ENCODE assay signal across 9 cellular contexts in the genomic region with DNA sequence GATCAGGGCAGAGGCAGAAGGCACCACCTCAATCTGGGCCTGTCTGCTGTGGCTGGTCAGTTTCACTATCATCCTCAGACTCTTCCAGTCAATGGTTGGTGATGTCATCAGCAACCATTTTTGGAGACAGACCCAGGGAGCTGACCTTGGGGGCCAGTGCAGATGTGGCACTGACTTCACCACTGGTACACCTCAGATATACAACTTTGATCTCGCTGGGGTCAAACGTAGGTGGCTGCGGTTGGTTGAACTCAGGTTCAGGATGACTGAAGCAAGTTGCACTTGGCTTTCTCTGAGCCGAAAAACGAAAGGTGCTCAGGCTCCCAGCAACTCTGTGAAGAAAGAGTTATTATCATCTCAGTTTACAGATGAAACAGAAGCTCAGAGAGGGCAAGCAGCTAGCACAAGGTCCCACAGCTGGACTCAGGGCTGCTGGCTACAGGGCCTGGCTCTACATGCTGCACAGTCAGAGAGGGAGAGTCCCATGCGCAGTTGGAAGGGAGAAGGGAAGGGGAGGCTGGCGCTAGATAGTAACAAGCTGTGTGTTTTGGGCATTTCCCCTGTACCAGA. TPM values are rescaled to one million over a fixed set of nuclear protein-coding genes. Genes with fewer than 3 reads are reported as not detected.
DNase-seq lines count a peak whose midpoint lies in the region; ATAC-seq and TF ChIP-seq lines count a peak whose summit lies in the region.
"Had no signal": no experiment of that assay in that cellular context is flagged by ENCODE, and none has a peak within 500 bp of the region (broad histone marks: within the 10 kb centered on the region; RNA-seq: fewer than 3 reads in every experiment).

No MANE protein-coding gene starts in this region.

- H3K79me2 ChIP-seq in HCT116 (ENCODE audit: insufficient read depth, low read length): no peaks in the 10 kb centered on the region
- H3K79me2 ChIP-seq in smooth muscle cell (ENCODE audit: low read depth): no peaks in the 10 kb centered on the region

- H3K9ac ChIP-seq in HCT116 (ENCODE audit: low read length) (no peak overlapping the region), smooth muscle cell (ENCODE audit: low read depth) (no peak overlapping the region)

- POLR2A ChIA-PET in HCT116 (lab: Charles Lee): interaction anchor here (0.9 to 1.1 kb wide), 2 partner anchors 9 to 49 kb away, joined by 3 to 5 read pairs; partner anchors contain the start of gene GDI2

- DNase-seq in HCT116 (ENCODE audit: low read depth, low spot score): no peak
- no peak for DNase-seq in smooth muscle cell (lab: John Stamatoyannopoulos, UW; ENCODE audit: unreplicated experiment)
- no peak for DNase-seq in occipital lobe (lab: John Stamatoyannopoulos, UW)
- DNase-seq in effector CD4-positive, alpha-beta T cell: no peak
- DNase-seq in activated CD4-positive, CD25-positive, alpha-beta regulatory T cell treated with anti-CD3 and anti-CD28 coated beads, Interleukin-2, amount 50 U/mL, for 72 hours: no peak
- DNase-seq: glutamatergic neuron, NCI-H2081 had no signal

- H2AFZ ChIP-seq in HCT116 (ENCODE audit: low read depth, low read length, poor library complexity, severe bottlenecking) (no peak overlapping the region), smooth muscle cell (ENCODE audit: low read depth) (no peak overlapping the region)

- H3K27me3 ChIP-seq in HCT116 (ENCODE audit: insufficient read depth, low read length) (no peaks in the 10 kb centered on the region), smooth muscle cell (ENCODE audit: low read depth) (no peaks in the 10 kb centered on the region)

- peaks cover 7% of the 10 kb centered on the region for H3F3A ChIP-seq in smooth muscle cell (ENCODE audit: low read depth)

- no peaks in the 10 kb centered on the region for H3K9me3 ChIP-seq in HCT116 (ENCODE audit: control insufficient read depth in 1 of 2, insufficient read depth in 1 of 2, low read depth in 1 of 2, low read length in 2 of 2)
- H3K9me3 ChIP-seq in smooth muscle cell (replicated peaks; ENCODE audit: low read depth): no peaks in the 10 kb centered on the region

- intact Hi-C loops in HCT116 (cut with micrococcal nuclease): no loop called here

- H3K27ac ChIP-seq in HCT116 (ENCODE audit: low read depth, low read length): peak overlapping the region; percentile 75
- peak overlapping the region; percentile 85 for H3K27ac ChIP-seq in smooth muscle cell (ENCODE audit: low read depth)

- ATAC-seq in GM19025 (IDR thresholded peaks at IDR 0.05; ENCODE audit: low read depth, unreplicated experiment): peak; percentile 95
- no peak for ATAC-seq in HCT116
- ATAC-seq in HG03520 (IDR thresholded peaks at IDR 0.05; ENCODE audit: unreplicated experiment): peak; percentile 96

- BruUV-seq in HCT116 (replicated peaks; lab: Mats Ljungman, UMichigan): no TSS peak

- over 99% methylated on average over 7 of the region's 7 CpGs for WGBS in smooth muscle cell (ENCODE audit: low lambda C conversion rate)

- no peaks in the 10 kb centered on the region for H3K36me3 ChIP-seq in HCT116 (ENCODE audit: control insufficient read depth in 1 of 2, insufficient read depth in 2 of 2, low read length in 2 of 2)
- no peaks in the 10 kb centered on the region for H3K36me3 ChIP-seq in smooth muscle cell (ENCODE audit: low read depth)

- no peak for TF ChIP-seq RAD21 in HCT116 (IDR thresholded peaks at IDR 0.05; ENCODE audit: low read depth)

- CTCF ChIA-PET in HCT116 (lab: Charles Lee): no interaction called here

- H3K4me2 ChIP-seq in HCT116 (ENCODE audit: low read length): peak overlapping the region; percentile 64
- H3K4me2 ChIP-seq in smooth muscle cell: no peak overlapping the region

- TF ChIP-seq CTCF in HCT116 (IDR thresholded peaks at IDR 0.05 in 2 of 3, conservative IDR thresholded peaks at IDR 0.05 in 1 of 3; ENCODE audit: borderline replicate concordance in 1 of 3, insufficient read depth in 1 of 3, low read depth in 2 of 3, low read length in 2 of 3) (no peak), smooth muscle cell (IDR thresholded peaks at IDR 0.05; ENCODE audit: borderline replicate concordance, insufficient read depth, poor library complexity, severe bottlenecking) (no peak)

- TF ChIP-seq POLR2A in HCT116 (IDR thresholded peaks at IDR 0.05; ENCODE audit: borderline replicate concordance, extremely low read depth, insufficient read depth, insufficient read length): no peak

- H3K9me2 ChIP-seq in HCT116 (ENCODE audit: insufficient read depth): no peaks in the 10 kb centered on the region

- RAD21 ChIA-PET in HCT116 (lab: Charles Lee; ENCODE audit: low non-redundant PET in 1 of 2, low total read pairs in 2 of 2, uncharacterized antibody in 2 of 2, unreplicated experiment in 2 of 2): no interaction called here

- H3K4me1 ChIP-seq in HCT116 (ENCODE audit: control insufficient read depth in 1 of 2, insufficient read depth in 2 of 2, low read length in 2 of 2) (peaks cover 23 to 31% of the 10 kb centered on the region in 2 experiments), smooth muscle cell (ENCODE audit: low read depth) (no peaks in the 10 kb centered on the region)

- H4K20me1 ChIP-seq in HCT116 (ENCODE audit: insufficient read depth) (no peaks in the 10 kb centered on the region), smooth muscle cell (ENCODE audit: low read depth) (no peaks in the 10 kb centered on the region)

- no peak overlapping the region for H3K4me3 ChIP-seq in HCT116 (replicated peaks in 1 of 2; ENCODE audit: low read depth in 1 of 2, low read length in 2 of 2)
- no peak overlapping the region for H3K4me3 ChIP-seq in smooth muscle cell

TF ChIP-seq in HCT116, 20 proteins besides CTCF, POLR2A, EP300 and RAD21:
- no peak for TF ChIP-seq SP1 (IDR thresholded peaks at IDR 0.05; ENCODE audit: low read depth)
- no peak for TF ChIP-seq JUND (IDR thresholded peaks at IDR 0.05)
- no peak for TF ChIP-seq YY1 (IDR thresholded peaks at IDR 0.05; ENCODE audit: extremely low read depth, insufficient replicate concordance, low read depth, low read length)
- no peak for TF ChIP-seq CBX3 (IDR thresholded peaks at IDR 0.05; ENCODE audit: low read depth)
- TF ChIP-seq CEBPB (IDR thresholded peaks at IDR 0.05; ENCODE audit: low read depth): no peak
- no peak for TF ChIP-seq MAX (IDR thresholded peaks at IDR 0.05)
TF ChIP-seq in HCT116: peak in this region for 0.

RNA-seq across cellular contexts. Expression of gene ANKRD16, which starts 27.2 kb away (rescaled TPM):
- 9.4 TPM for total RNA-seq in HCT116 (2021; ENCODE audit: unreplicated experiment)
- polyA plus RNA-seq in HCT116 (2012): 6.2 and 7.2 TPM in 2 replicates
- total RNA-seq in smooth muscle cell: 2.7 and 4.6 TPM in 2 replicates
- polyA plus RNA-seq in smooth muscle cell: 3.7 and 10.3 TPM in 2 replicates
- total RNA-seq in occipital lobe: 10.5 TPM

RNA-seq across cellular contexts. Expression of gene FBH1, which starts 27.6 kb away (rescaled TPM):
- total RNA-seq in HCT116 (2021; ENCODE audit: unreplicated experiment): 70.2 TPM
- 42.3 and 48.3 TPM in 2 replicates for polyA plus RNA-seq in HCT116 (2012)
- 58.2 and 70.0 TPM in 2 replicates for total RNA-seq in smooth muscle cell
- polyA plus RNA-seq in smooth muscle cell: 68.4 and 84.2 TPM in 2 replicates
- 39.8 TPM for total RNA-seq in occipital lobe

RNA-seq across cellular contexts. Expression of gene GDI2, which starts 49.2 kb away (rescaled TPM):
- total RNA-seq in HCT116 (2021; ENCODE audit: unreplicated experiment) (144 TPM), smooth muscle cell (334 and 400 TPM in 2 replicates), occipital lobe (474 TPM)
- 86.9 and 102 TPM in 2 replicates for polyA plus RNA-seq in HCT116 (2012)
- polyA plus RNA-seq in smooth muscle cell: 172 and 186 TPM in 2 replicates
